In the genomic region with DNA sequence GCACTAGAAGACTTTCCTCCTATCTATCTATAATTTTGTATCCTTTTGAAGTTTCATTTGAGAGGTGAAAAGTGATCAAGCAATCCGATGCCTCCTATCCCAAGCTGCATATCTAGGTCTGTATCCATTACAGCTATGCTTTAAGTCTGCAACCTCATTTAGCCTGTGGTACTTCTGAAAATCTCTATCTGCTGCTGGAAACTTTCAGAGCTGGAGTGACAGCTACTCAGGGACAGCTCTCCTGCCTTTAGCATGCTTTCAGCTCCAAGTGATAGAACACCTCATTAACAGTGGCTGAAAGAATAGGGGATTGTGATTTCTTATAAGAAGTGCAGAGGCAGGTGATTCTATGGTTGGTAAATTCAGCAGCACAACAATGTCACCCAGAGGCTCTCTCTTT, we compare ENCODE assay signal across 21 cellular contexts.
"Had no signal": no experiment of that assay in that cellular context is flagged by ENCODE, and none has a peak within 500 bp of the region (broad histone marks: within the 10 kb centered on the region; RNA-seq: fewer than 3 reads in every experiment).

No MANE protein-coding gene starts in this region.

- ATAC-seq: effector memory CD8-positive, alpha-beta T cell; esophagus mucosa; gastrocnemius medialis; heart right ventricle; left cardiac atrium; left lung; left ventricle myocardium superior; lower lobe of right lung; mucosa of descending colon had no signal

- DNase-seq: colonic mucosa; cortex of kidney; effector CD8-positive, alpha-beta T cell; effector memory CD8-positive, alpha-beta T cell; endodermal cell; erythroblast; esophagus squamous epithelium; foreskin fibroblast; foreskin melanocyte; gastrocnemius medialis; glutamatergic neuron; head of caudate nucleus; heart right ventricle; hippocampal formation; left cardiac atrium; left lung; left ventricle myocardium superior; lower lobe of right lung; mesenchymal stem cell; mucosa of descending colon had no signal
